Comparison of ENCODE assay signal across 19 cellular contexts in genomic region chr10:71516890-71517289, GRCh38.
DNase-seq lines count a peak whose midpoint lies in the region; ATAC-seq and TF ChIP-seq lines count a peak whose summit lies in the region.
"Had no signal": no experiment of that assay in that cellular context is flagged by ENCODE, and none has a peak within 500 bp of the region (broad histone marks: within the 10 kb centered on the region; RNA-seq: fewer than 3 reads in every experiment).

No MANE protein-coding gene starts in this region.

- no peaks in the 10 kb centered on the region for H3K79me2 ChIP-seq in MM.1S (ENCODE audit: low read length)

- peak overlapping the region; percentile 92 for H2BK12ac ChIP-seq in neuronal stem cell (ENCODE audit: low read length)

- peak overlapping the region; percentile 59 for H2BK15ac ChIP-seq in neuronal stem cell (ENCODE audit: low read length)

- no peak overlapping the region for H2AFZ ChIP-seq in neuronal stem cell (ENCODE audit: low read length)
- H2AFZ ChIP-seq in MM.1S (ENCODE audit: low read length) = no peak overlapping the region

- no peak overlapping the region for H3K4me3 ChIP-seq in neuronal stem cell (ENCODE audit: low read length in 2 of 2)
- H3K4me3 ChIP-seq in heart right ventricle = no peak overlapping the region
- H3K4me3 ChIP-seq in upper lobe of left lung = no peak overlapping the region
- H3K4me3 ChIP-seq in MM.1S (ENCODE audit: low read length) = no peak overlapping the region
- H3K4me3 ChIP-seq: BLaER1, MG63, Peyer's patch had no signal

- H3K79me1 ChIP-seq in neuronal stem cell (ENCODE audit: low read depth, low read length) = no peaks in the 10 kb centered on the region

- no peak for TF ChIP-seq CTCF in heart right ventricle (IDR thresholded peaks at IDR 0.05)
- TF ChIP-seq CTCF in upper lobe of left lung (IDR thresholded peaks at IDR 0.05) = no peak
- TF ChIP-seq CTCF in MM.1S (IDR thresholded peaks at IDR 0.05; ENCODE audit: low read length) = no peak

- H3K9me2 ChIP-seq in MM.1S (replicated peaks; ENCODE audit: insufficient read depth, low read length) = no peaks in the 10 kb centered on the region

- intact Hi-C loops in heart right ventricle (cut with DNase I) = no loop called here

- TF ChIP-seq EP300 in upper lobe of left lung (IDR thresholded peaks at IDR 0.05) = no peak

- H3K27ac ChIP-seq in neuronal stem cell (replicated peaks; ENCODE audit: low read length) (no peak overlapping the region), heart right ventricle (no peak overlapping the region), upper lobe of left lung (no peak overlapping the region), MM.1S (ENCODE audit: low read length) (no peak overlapping the region)
- H3K27ac ChIP-seq: 22Rv1, BLaER1, KMS-11, Peyer's patch had no signal

- H2BK5ac ChIP-seq in neuronal stem cell (ENCODE audit: low read length) = no peak overlapping the region

- no peak overlapping the region for H3K14ac ChIP-seq in neuronal stem cell (ENCODE audit: low read length)

- H4K8ac ChIP-seq in neuronal stem cell (ENCODE audit: low read depth, low read length) = peak overlapping the region; percentile 94

- peak overlapping the region; percentile 11 for H4K91ac ChIP-seq in neuronal stem cell (ENCODE audit: low read depth, low read length, poor library complexity)

- H3K4me1 ChIP-seq in neuronal stem cell (ENCODE audit: control insufficient read depth in 2 of 2, insufficient read depth in 1 of 2, low read depth in 1 of 2, low read length in 2 of 2) (peaks cover 0 to 35% of the 10 kb centered on the region in 2 donors), heart right ventricle (peaks cover 0 to 12% (median 0%) of the 10 kb centered on the region in 9 donors), upper lobe of left lung (no peaks in the 10 kb centered on the region), MM.1S (ENCODE audit: low read length) (no peaks in the 10 kb centered on the region)
- H3K4me1 ChIP-seq: Peyer's patch had no signal

- H3K18ac ChIP-seq in neuronal stem cell (ENCODE audit: low read length) = peak overlapping the region; percentile 91

- no CpG with 5 or more reads among the region's 8 CpGs for WGBS in neuronal stem cell (ENCODE audit: extremely low coverage in 2 of 2, insufficient read length in 2 of 2, insufficient replicate concordance in 1 of 2), 2 donors
- 85 to 90% methylated on average over 8 of the region's 8 CpGs for WGBS in heart right ventricle, 2 donors
- 74 to 90% methylated on average over 7 to 8 of the region's 8 CpGs for WGBS in upper lobe of left lung, 2 donors

- H4K20me1 ChIP-seq in MM.1S (ENCODE audit: insufficient read depth, low read length) = no peaks in the 10 kb centered on the region
- H4K20me1 ChIP-seq: BLaER1 had no signal

- H3K9ac ChIP-seq in neuronal stem cell (ENCODE audit: low read depth, low read length, poor library complexity) = no peak overlapping the region
- H3K9ac ChIP-seq in MM.1S (ENCODE audit: low read length) = no peak overlapping the region
- H3K9ac ChIP-seq: BLaER1, KMS-11 had no signal

- H3K36me3 ChIP-seq in neuronal stem cell (replicated peaks in 1 of 2; ENCODE audit: control insufficient read depth in 2 of 2, insufficient read depth in 2 of 2, low read length in 2 of 2) (no peaks in the 10 kb centered on the region), heart right ventricle (no peaks in the 10 kb centered on the region), upper lobe of left lung (no peaks in the 10 kb centered on the region), MM.1S (replicated peaks; ENCODE audit: insufficient read depth, low read length) (no peaks in the 10 kb centered on the region)
- H3K36me3 ChIP-seq: BLaER1, MG63, Peyer's patch had no signal

- H3K4ac ChIP-seq in neuronal stem cell (ENCODE audit: low read length) = no peak overlapping the region

- peak overlapping the region; percentile 20 for H3K23ac ChIP-seq in neuronal stem cell (ENCODE audit: low read depth, low read length, poor library complexity)

- H3K27me3 ChIP-seq in neuronal stem cell (ENCODE audit: control insufficient read depth in 3 of 3, insufficient read depth in 3 of 3, low read depth in 1 of 3, low read length in 3 of 3) (peaks cover 0 to 18% (median 0%) of the 10 kb centered on the region in 3 experiments), heart right ventricle (no peaks in the 10 kb centered on the region), upper lobe of left lung (no peaks in the 10 kb centered on the region), MM.1S (replicated peaks; ENCODE audit: insufficient read depth, low read length) (peaks cover 32% of the 10 kb centered on the region)
- H3K27me3 ChIP-seq: BLaER1, MG63, Peyer's patch had no signal

- no peak for ATAC-seq in heart right ventricle
- no peak for ATAC-seq in upper lobe of left lung (ENCODE audit: low FRiP score in 2 of 2)
- ATAC-seq: HepG2 had no signal

- no peak overlapping the region for H3K4me2 ChIP-seq in neuronal stem cell (ENCODE audit: insufficient read depth, low read length, poor library complexity, severe bottlenecking)
- no peak overlapping the region for H3K4me2 ChIP-seq in MM.1S (ENCODE audit: low read depth, low read length)
- H3K4me2 ChIP-seq: BLaER1, KMS-11 had no signal

- H3K9me3 ChIP-seq in neuronal stem cell (replicated peaks in 1 of 2; ENCODE audit: control insufficient read depth in 2 of 2, insufficient read depth in 1 of 2, low read depth in 1 of 2, low read length in 2 of 2) (no peaks in the 10 kb centered on the region), heart right ventricle (no peaks in the 10 kb centered on the region), upper lobe of left lung (no peaks in the 10 kb centered on the region), MM.1S (replicated peaks; ENCODE audit: insufficient read depth, low read length) (no peaks in the 10 kb centered on the region)
- H3K9me3 ChIP-seq: BLaER1, MG63, Peyer's patch had no signal

- TF ChIP-seq POLR2A in upper lobe of left lung (IDR thresholded peaks at IDR 0.05) = no peak

- H2AK5ac ChIP-seq in neuronal stem cell (ENCODE audit: low read depth, low read length) = peak overlapping the region; percentile 24

- DNase-seq in DMS53 (lab: John Stamatoyannopoulos, UW) = peak; percentile 10
- no peak for DNase-seq in DMS53 treated with DMSO at 0.1 percent for 48 hours (lab: John Stamatoyannopoulos, UW; ENCODE audit: unreplicated experiment)
- peak; percentile 4 for DNase-seq in M059J (ENCODE audit: low read depth)
- peak; percentile 32 for DNase-seq in cerebellar cortex (ENCODE audit: low spot score)
- no peak for DNase-seq in neuronal stem cell (ENCODE audit: low spot score)
- DNase-seq in heart right ventricle = no peak
- DNase-seq in upper lobe of left lung = no peak
- DNase-seq in MM.1S = no peak
- DNase-seq: CD8-positive, alpha-beta memory T cell; DMS 273 treated with DMSO at 0.1 percent for 48 hours; MG63; NCI-H2029; NCI-H774; Peyer's patch; SHP77 treated with DMSO at 0.1 percent for 48 hours had no signal

- peak overlapping the region; percentile 73 for H2BK120ac ChIP-seq in neuronal stem cell (ENCODE audit: low read depth, low read length)

- H3F3A ChIP-seq in MM.1S (ENCODE audit: insufficient read depth, low read length) = no peaks in the 10 kb centered on the region

Comparison
In these comparisons a context has a peak if more than half of its experiments do, and no peak if none do; other contexts are left out.
1. DNase-seq: peak in DMS53 (single experiment), M059J (single experiment) and cerebellar cortex (single experiment); none in DMS53 treated with DMSO at 0.1 percent for 48 hours (single experiment), neuronal stem cell (single experiment), heart right ventricle (0 of 2), upper lobe of left lung (0 of 2) and MM.1S (single experiment).